ENCODE assay signal across 9 cellular contexts in the genomic region with DNA sequence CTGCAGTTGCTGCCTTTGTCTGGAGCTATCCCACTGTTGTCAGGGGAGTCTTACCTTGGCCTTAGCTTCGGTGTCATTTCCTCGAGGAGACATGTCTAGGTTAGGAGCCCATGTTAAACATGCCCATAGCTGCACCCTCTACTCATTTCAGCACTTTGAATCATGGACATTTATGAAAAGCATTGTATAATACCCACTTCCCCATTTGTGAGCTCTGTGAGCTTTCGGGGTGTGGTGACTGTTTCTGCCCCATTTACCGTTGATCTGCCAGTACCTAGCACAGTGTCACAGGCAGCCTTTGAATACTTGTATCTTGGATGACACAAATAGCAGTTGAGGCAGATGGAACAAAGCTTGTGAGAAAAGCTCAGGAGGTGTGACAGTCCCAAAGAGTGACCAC. TPM values are rescaled to one million over a fixed set of nuclear protein-coding genes. Genes with fewer than 3 reads are reported as not detected.
A peak's percentile ranks its signal among the peaks of the same experiment; 100 is the strongest.
DNase-seq lines count a peak whose midpoint lies in the region; ATAC-seq and TF ChIP-seq lines count a peak whose summit lies in the region.
"Had no signal": no experiment of that assay in that cellular context is flagged by ENCODE, and none has a peak within 500 bp of the region (broad histone marks: within the 10 kb centered on the region; RNA-seq: fewer than 3 reads in every experiment).

No MANE protein-coding gene starts in this region.

- peaks cover 100% of the 10 kb centered on the region for H4K20me1 ChIP-seq in smooth muscle cell (ENCODE audit: low read depth)

- DNase-seq in MV-4-11 (lab: John Stamatoyannopoulos, UW) (peak; percentile 80), natural killer cell (no peak), ureter (ENCODE audit: low spot score) (no peak), smooth muscle cell (lab: John Stamatoyannopoulos, UW; ENCODE audit: unreplicated experiment) (no peak), vagina (ENCODE audit: extremely low spot score in 2 of 2) (no peak)

- no peaks in the 10 kb centered on the region for H3K9me3 Mint-ChIP-seq in natural killer cell

- no peaks in the 10 kb centered on the region for H3K27me3 Mint-ChIP-seq in natural killer cell (ENCODE audit: low read depth in 2 of 2)

- peak overlapping the region; percentile 82 to 94 for H3K27ac Mint-ChIP-seq in natural killer cell

- no peaks in the 10 kb centered on the region for H3F3A ChIP-seq in smooth muscle cell (ENCODE audit: low read depth)

- H3K4me1 ChIP-seq in smooth muscle cell (ENCODE audit: low read depth), result no peaks in the 10 kb centered on the region
- H3K4me1 ChIP-seq in vagina, result peaks cover 22% of the 10 kb centered on the region

- no peaks in the 10 kb centered on the region for H3K9me3 ChIP-seq in smooth muscle cell (replicated peaks; ENCODE audit: low read depth)
- no peaks in the 10 kb centered on the region for H3K9me3 ChIP-seq in vagina

- intact Hi-C loops in natural killer cell (cut with micrococcal nuclease) (no loop called here), vagina (cut with DNase I) (no loop called here)

- H3K36me3 ChIP-seq in smooth muscle cell (ENCODE audit: low read depth) (no peaks in the 10 kb centered on the region), vagina (no peaks in the 10 kb centered on the region)

- H3K27me3 ChIP-seq in smooth muscle cell (ENCODE audit: low read depth), result no peaks in the 10 kb centered on the region
- H3K27me3 ChIP-seq in vagina, result no peaks in the 10 kb centered on the region

- WGBS in smooth muscle cell (ENCODE audit: low lambda C conversion rate), result 97% methylated on average over 4 of the region's 4 CpGs

- no peaks in the 10 kb centered on the region for H3K36me3 Mint-ChIP-seq in natural killer cell

- H3K4me3 Mint-ChIP-seq in natural killer cell, result no peak overlapping the region

- no peak overlapping the region for H3K9ac ChIP-seq in smooth muscle cell (ENCODE audit: low read depth)

- H3K27ac ChIP-seq in smooth muscle cell (ENCODE audit: low read depth), result no peak overlapping the region
- no peak overlapping the region for H3K27ac ChIP-seq in vagina
- H3K27ac ChIP-seq: epithelial cell of prostate, VCaP had no signal

- H3K4me2 ChIP-seq in smooth muscle cell, result no peak overlapping the region

- H2AFZ ChIP-seq in smooth muscle cell (ENCODE audit: low read depth), result no peak overlapping the region

- no peak for TF ChIP-seq CTCF in natural killer cell (IDR thresholded peaks at IDR 0.05)
- no peak for TF ChIP-seq CTCF in smooth muscle cell (IDR thresholded peaks at IDR 0.05; ENCODE audit: borderline replicate concordance, insufficient read depth, poor library complexity, severe bottlenecking)
- no peak for TF ChIP-seq CTCF in vagina (IDR thresholded peaks at IDR 0.05)

- TF ChIP-seq POLR2A in vagina (IDR thresholded peaks at IDR 0.05), result no peak

- H3K4me3 ChIP-seq in smooth muscle cell (no peak overlapping the region), vagina (no peak overlapping the region)

- peaks cover 94% of the 10 kb centered on the region for H3K79me2 ChIP-seq in smooth muscle cell (ENCODE audit: low read depth)

- H3K4me1 Mint-ChIP-seq in natural killer cell, result peaks cover 53 to 66% of the 10 kb centered on the region in 2 donors

- peak; percentile 90 for ATAC-seq in GM19025 (IDR thresholded peaks at IDR 0.05; ENCODE audit: low read depth, unreplicated experiment)
- peak; percentile 96 for ATAC-seq in HG02678 (IDR thresholded peaks at IDR 0.05; ENCODE audit: unreplicated experiment)
- peak in 2 of 3 donors; percentile 39 to 65 for ATAC-seq in natural killer cell

RNA-seq across cellular contexts. Expression of a gene that starts 41.8 kb away (rescaled TPM):
- total RNA-seq in natural killer cell (10 to 100 TPM; 49.9 to 60.9 (median 60.5) TPM), ureter (17.5 TPM), smooth muscle cell (10.2 TPM in 2 replicates), vagina (17.9 TPM)
- polyA plus RNA-seq in smooth muscle cell, result 5.2 and 8.5 TPM in 2 replicates
